29 cellular contexts compared by ENCODE assay signal in genomic region chr6:22896716-22897115, GRCh38.
"Had no signal": no experiment of that assay in that cellular context is flagged by ENCODE, and none has a peak within 500 bp of the region (broad histone marks: within the 10 kb centered on the region; RNA-seq: fewer than 3 reads in every experiment).

No MANE protein-coding gene starts in this region.

- H3K4me3 Mint-ChIP-seq: activated CD4-positive, alpha-beta memory T cell treated with anti-CD3 and anti-CD28 coated beads, Interleukin-2, amount 10 ng/mL, durations not matched to agents 7 days and 5 days; activated CD4-positive, alpha-beta T cell treated with anti-CD3 and anti-CD28 coated beads, Interleukin-2, amount 10 ng/mL, durations not matched to agents 7 days and 5 days; activated naive CD4-positive, alpha-beta T cell treated with anti-CD3 and anti-CD28 coated beads, Interleukin-2, amount 10 ng/mL, durations not matched to agents 7 days and 5 days; activated naive CD8-positive, alpha-beta T cell treated with anti-CD3 and anti-CD28 coated beads, Interleukin-2, amount 10 ng/mL, durations not matched to agents 7 days and 5 days; activated T-cell treated with anti-CD3 and anti-CD28 coated beads, Interleukin-2, amount 50 U/mL, for 24 hours; activated T-cell treated with anti-CD3 and anti-CD28 coated beads, Interleukin-2, amount 50 U/mL, for 72 hours; brain; central memory CD8-positive, alpha-beta T cell; dendritic cell treated with granulocyte-macrophage colony-stimulating factor and Interleukin-4, amounts not matched to agents 40 ng/mL and 50 ng/mL, for 4 days; endodermal cell had no signal

- FAIRE-seq: bronchial epithelial cell had no signal

- ATAC-seq: activated naive CD4-positive, alpha-beta T cell treated with anti-CD3 and anti-CD28 coated beads, Interleukin-2, amount 50 U/mL, for 72 hours; activated T-cell treated with anti-CD3 and anti-CD28 coated beads, Interleukin-2, amount 50 U/mL, for 72 hours; gastroesophageal sphincter; heart right ventricle had no signal

- H3K9me3 ChIP-seq: ascending aorta, esophagus squamous epithelium, gastroesophageal sphincter, heart right ventricle had no signal

- H3K27ac ChIP-seq: ascending aorta, coronary artery, dorsolateral prefrontal cortex, esophagus squamous epithelium, gastroesophageal sphincter, heart right ventricle had no signal

- H3K4me1 Mint-ChIP-seq: activated CD4-positive, alpha-beta memory T cell treated with anti-CD3 and anti-CD28 coated beads, Interleukin-2, amount 10 ng/mL, durations not matched to agents 7 days and 5 days; activated CD4-positive, alpha-beta T cell treated with anti-CD3 and anti-CD28 coated beads, Interleukin-2, amount 10 ng/mL, durations not matched to agents 7 days and 5 days; activated naive CD4-positive, alpha-beta T cell treated with anti-CD3 and anti-CD28 coated beads, Interleukin-2, amount 10 ng/mL, durations not matched to agents 7 days and 5 days; activated naive CD8-positive, alpha-beta T cell treated with anti-CD3 and anti-CD28 coated beads, Interleukin-2, amount 10 ng/mL, durations not matched to agents 7 days and 5 days; central memory CD8-positive, alpha-beta T cell had no signal

- H3K36me3 ChIP-seq: ascending aorta, esophagus squamous epithelium, gastroesophageal sphincter, heart right ventricle had no signal

- H3K27ac Mint-ChIP-seq: activated CD4-positive, alpha-beta memory T cell treated with anti-CD3 and anti-CD28 coated beads, Interleukin-2, amount 10 ng/mL, durations not matched to agents 7 days and 5 days; activated CD4-positive, alpha-beta T cell treated with anti-CD3 and anti-CD28 coated beads, Interleukin-2, amount 10 ng/mL, durations not matched to agents 7 days and 5 days; activated naive CD4-positive, alpha-beta T cell treated with anti-CD3 and anti-CD28 coated beads, Interleukin-2, amount 10 ng/mL, durations not matched to agents 7 days and 5 days; activated naive CD4-positive, alpha-beta T cell treated with anti-CD3 and anti-CD28 coated beads, Interleukin-2, amount 50 U/mL, for 72 hours; activated naive CD8-positive, alpha-beta T cell treated with anti-CD3 and anti-CD28 coated beads, Interleukin-2, amount 10 ng/mL, durations not matched to agents 7 days and 5 days; activated T-cell treated with anti-CD3 and anti-CD28 coated beads, Interleukin-2, amount 50 U/mL, for 24 hours; activated T-cell treated with anti-CD3 and anti-CD28 coated beads, Interleukin-2, amount 50 U/mL, for 72 hours; brain; dendritic cell treated with granulocyte-macrophage colony-stimulating factor and Interleukin-4, amounts not matched to agents 40 ng/mL and 50 ng/mL, for 4 days; endodermal cell had no signal

- H3K36me3 Mint-ChIP-seq: activated naive CD4-positive, alpha-beta T cell treated with anti-CD3 and anti-CD28 coated beads, Interleukin-2, amount 10 ng/mL, durations not matched to agents 7 days and 5 days; activated naive CD4-positive, alpha-beta T cell treated with anti-CD3 and anti-CD28 coated beads, Interleukin-2, amount 50 U/mL, for 72 hours; activated naive CD8-positive, alpha-beta T cell treated with anti-CD3 and anti-CD28 coated beads, Interleukin-2, amount 10 ng/mL, durations not matched to agents 7 days and 5 days; brain had no signal

- H3K27me3 Mint-ChIP-seq: activated CD4-positive, alpha-beta memory T cell treated with anti-CD3 and anti-CD28 coated beads, Interleukin-2, amount 10 ng/mL, durations not matched to agents 7 days and 5 days; activated CD4-positive, alpha-beta T cell treated with anti-CD3 and anti-CD28 coated beads, Interleukin-2, amount 10 ng/mL, durations not matched to agents 7 days and 5 days; activated naive CD4-positive, alpha-beta T cell treated with anti-CD3 and anti-CD28 coated beads, Interleukin-2, amount 10 ng/mL, durations not matched to agents 7 days and 5 days; activated naive CD8-positive, alpha-beta T cell treated with anti-CD3 and anti-CD28 coated beads, Interleukin-2, amount 10 ng/mL, durations not matched to agents 7 days and 5 days; activated T-cell treated with anti-CD3 and anti-CD28 coated beads, Interleukin-2, amount 50 U/mL, for 24 hours; central memory CD8-positive, alpha-beta T cell; dendritic cell treated with granulocyte-macrophage colony-stimulating factor and Interleukin-4, amounts not matched to agents 40 ng/mL and 50 ng/mL, for 4 days had no signal

- DNase-seq: activated CD4-positive, alpha-beta memory T cell treated with anti-CD3 and anti-CD28 coated beads, Interleukin-2, amount 10 ng/mL, durations not matched to agents 7 days and 5 days; activated CD4-positive, alpha-beta T cell treated with anti-CD3 and anti-CD28 coated beads for 1 hour; activated CD4-positive, alpha-beta T cell treated with anti-CD3 and anti-CD28 coated beads for 4 hours; activated CD4-positive, alpha-beta T cell treated with anti-CD3 and anti-CD28 coated beads, Interleukin-2, amount 10 ng/mL, durations not matched to agents 7 days and 5 days; activated CD4-positive, alpha-beta T cell treated with anti-CD3 and anti-CD28 coated beads, Interleukin-2, amount 50 U/mL, for 4 hours; activated CD8-positive, alpha-beta memory T cell treated with anti-CD3 and anti-CD28 coated beads, Interleukin-2, amount 50 U/mL, for 48 hours; activated gamma-delta T cell; activated naive CD4-positive, alpha-beta T cell; activated naive CD4-positive, alpha-beta T cell treated with anti-CD3 and anti-CD28 coated beads, Interleukin-2, amount 10 ng/mL, durations not matched to agents 7 days and 5 days; activated naive CD8-positive, alpha-beta T cell treated with anti-CD3 and anti-CD28 coated beads, Interleukin-2, amount 10 ng/mL, durations not matched to agents 7 days and 5 days; activated T-cell treated with anti-CD3 and anti-CD28 coated beads for 4 hours; activated T-cell treated with anti-CD3 and anti-CD28 coated beads, Interleukin-2, amount 50 U/mL, for 24 hours; activated T-cell treated with anti-CD3 and anti-CD28 coated beads, Interleukin-2, amount 50 U/mL, for 72 hours; dorsolateral prefrontal cortex; effector memory CD4-positive, alpha-beta T cell; endodermal cell; erythroblast; esophagus squamous epithelium; foreskin melanocyte; heart right ventricle; T-helper 2 cell had no signal

- H3K27me3 ChIP-seq: ascending aorta, dorsolateral prefrontal cortex, esophagus squamous epithelium, gastroesophageal sphincter, heart right ventricle had no signal

- H3K9me3 Mint-ChIP-seq: activated CD4-positive, alpha-beta T cell treated with anti-CD3 and anti-CD28 coated beads, Interleukin-2, amount 10 ng/mL, durations not matched to agents 7 days and 5 days; activated naive CD4-positive, alpha-beta T cell treated with anti-CD3 and anti-CD28 coated beads, Interleukin-2, amount 10 ng/mL, durations not matched to agents 7 days and 5 days; activated naive CD4-positive, alpha-beta T cell treated with anti-CD3 and anti-CD28 coated beads, Interleukin-2, amount 50 U/mL, for 72 hours; activated naive CD8-positive, alpha-beta T cell treated with anti-CD3 and anti-CD28 coated beads, Interleukin-2, amount 10 ng/mL, durations not matched to agents 7 days and 5 days; activated T-cell treated with anti-CD3 and anti-CD28 coated beads, Interleukin-2, amount 50 U/mL, for 24 hours; activated T-cell treated with anti-CD3 and anti-CD28 coated beads, Interleukin-2, amount 50 U/mL, for 72 hours; dendritic cell treated with granulocyte-macrophage colony-stimulating factor and Interleukin-4, amounts not matched to agents 40 ng/mL and 50 ng/mL, for 4 days had no signal

- H3K4me3 ChIP-seq: ascending aorta, coronary artery, dorsolateral prefrontal cortex, esophagus squamous epithelium, gastroesophageal sphincter, heart right ventricle had no signal
